In the genomic region with DNA sequence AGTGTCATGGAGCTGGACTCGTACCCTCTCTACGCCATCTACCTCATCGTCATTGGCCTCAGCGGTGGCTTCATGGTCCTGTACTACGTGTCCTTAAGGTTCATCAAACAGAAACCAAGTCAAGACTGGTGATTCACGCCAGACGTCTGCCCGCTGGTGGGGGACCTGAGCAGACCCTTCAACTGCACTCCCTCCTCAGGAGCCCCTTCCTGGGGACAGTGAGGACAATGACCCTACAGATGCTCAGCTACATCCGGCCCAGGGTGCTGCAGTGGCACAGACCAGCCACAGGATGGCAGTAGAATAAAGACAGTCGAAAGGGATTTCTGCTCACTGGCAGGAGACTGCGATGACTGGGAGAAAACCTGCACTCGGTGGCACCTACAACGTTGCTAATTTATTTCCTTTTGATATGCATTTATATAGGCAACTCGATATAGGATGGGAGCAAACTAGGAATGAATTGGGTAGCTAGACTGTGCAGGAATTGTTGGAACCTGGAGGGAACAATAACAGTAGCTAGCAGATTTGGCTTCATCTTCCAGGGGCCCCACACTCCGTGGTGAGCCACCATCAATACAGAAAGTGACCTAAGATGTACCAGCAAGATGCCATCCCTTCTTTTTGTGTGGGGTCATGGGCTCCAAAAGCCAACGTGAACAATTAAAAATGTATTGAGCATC, we compare ENCODE assay signal across 8 cellular contexts. TPM values are rescaled to one million over a fixed set of nuclear protein-coding genes. Genes with fewer than 3 reads are reported as not detected.
DNase-seq lines count a peak whose midpoint lies in the region; ATAC-seq and TF ChIP-seq lines count a peak whose summit lies in the region.

No MANE protein-coding gene starts in this region.

- DNase-seq in activated gamma-delta T cell treated with Interleukin-2 at 50 U/mL for 16 hours (peak; percentile 43), activated gamma-delta T cell (lab: John Stamatoyannopoulos, UW) (no peak), NCI-H345 (lab: John Stamatoyannopoulos, UW) (peak; percentile 71), coronary artery (ENCODE audit: low spot score) (no peak), right lobe of liver (peak in 1 of 3 donors; percentile 47)
- peak; percentile 24 to 55 for DNase-seq in activated CD4-positive, alpha-beta T cell treated with anti-CD3 and anti-CD28 coated beads for 4 hours
- DNase-seq in stimulated activated CD4-positive, alpha-beta T cell treated with anti-CD3 and anti-CD28 coated beads, TNF-alpha, amount 100 ng/mL, for 48 hours (ENCODE audit: low read depth in 3 of 3): peak; percentile 52 to 59 (median 56)

- intact Hi-C loops in right lobe of liver (cut with DNase I): no loop called here

- TF ChIP-seq CTCF in coronary artery (IDR thresholded peaks at IDR 0.05) (peak; percentile 86), right lobe of liver (IDR thresholded peaks at IDR 0.05) (peak; percentile 79 to 92 (median 89))

- peaks cover 0 to 20% (median 10%) of the 10 kb centered on the region in 4 donors for H3K4me1 ChIP-seq in right lobe of liver

- TF ChIP-seq POLR2A in right lobe of liver (IDR thresholded peaks at IDR 0.05): no peak

- H3K27me3 ChIP-seq in right lobe of liver: no peaks in the 10 kb centered on the region

- peak overlapping the region; percentile 1 for H3K4me3 ChIP-seq in coronary artery
- H3K4me3 ChIP-seq in right lobe of liver: no peak overlapping the region

- ATAC-seq in HG03342 (IDR thresholded peaks at IDR 0.05; ENCODE audit: unreplicated experiment) (peak; percentile 73), right lobe of liver (peak; percentile 56 to 70 (median 64))

- 20% methylated on average over 8 of the region's 16 CpGs for whole genome bisulfite sequencing in right lobe of liver (ENCODE audit: insufficient coverage, low coverage, low lambda C conversion rate, missing lambda C conversion rate)

- no peaks in the 10 kb centered on the region for H3K9me3 ChIP-seq in right lobe of liver

- H3K27ac ChIP-seq in coronary artery: no peak overlapping the region
- no peak overlapping the region for H3K27ac ChIP-seq in right lobe of liver

- H3K36me3 ChIP-seq in right lobe of liver: peaks cover 0 to 51% (median 22%) of the 10 kb centered on the region in 4 donors

RNA-seq across cellular contexts. Expression of a gene that starts 39.2 kb away (rescaled TPM):
- total RNA-seq in right lobe of liver: 100 to 1,000 TPM in 1 of 6 experiments, 10 to 100 TPM in 5; 30.1 to 116 (median 49.0) TPM

RNA-seq across cellular contexts. Expression of a gene that starts 39.3 kb away (rescaled TPM):
- total RNA-seq in right lobe of liver: 10 to 100 TPM; 15.3 to 63.5 (median 35.4) TPM

Comparison
In these comparisons a context has a peak if more than half of its experiments do, and no peak if none do; other contexts are left out.
1. DNase-seq: peak in activated gamma-delta T cell treated with Interleukin-2 at 50 U/mL for 16 hours (single experiment), NCI-H345 (single experiment), activated CD4-positive, alpha-beta T cell treated with anti-CD3 and anti-CD28 coated beads for 4 hours (2 of 2) and stimulated activated CD4-positive, alpha-beta T cell treated with anti-CD3 and anti-CD28 coated beads, TNF-alpha, amount 100 ng/mL, for 48 hours (3 of 3); none in activated gamma-delta T cell (single experiment) and coronary artery (single experiment).